Comparison of ENCODE assay signal across 20 cellular contexts in the genomic region with DNA sequence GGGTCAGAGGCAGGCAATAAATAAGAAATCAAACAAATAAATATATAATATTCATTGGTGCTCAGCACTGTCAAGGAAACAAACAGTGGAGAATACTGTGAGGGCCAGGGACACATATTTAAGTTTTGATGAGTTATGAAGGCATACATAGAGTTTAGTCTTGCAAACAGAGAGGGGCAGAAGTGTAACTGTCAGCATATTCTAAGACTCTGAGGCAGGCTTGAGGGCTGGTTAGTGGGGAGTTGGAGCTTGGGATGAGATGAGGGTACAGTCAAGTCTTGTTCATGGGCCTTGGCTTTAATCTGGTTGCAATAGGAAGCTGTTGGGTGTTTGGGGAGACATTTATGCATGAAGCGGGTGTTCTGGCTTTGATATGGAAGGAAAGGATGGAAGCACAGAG.
"Had no signal": no experiment of that assay in that cellular context is flagged by ENCODE, and none has a peak within 500 bp of the region (broad histone marks: within the 10 kb centered on the region; RNA-seq: fewer than 3 reads in every experiment).

No MANE protein-coding gene starts in this region.

- H3K4me3 ChIP-seq: esophagus squamous epithelium, gastroesophageal sphincter, neural progenitor cell, psoas muscle, skin epidermis, suprapubic skin, thyroid gland had no signal

- H3K9ac ChIP-seq: neural progenitor cell had no signal

- DNase-seq: effector memory CD8-positive, alpha-beta T cell; esophagus squamous epithelium; foreskin fibroblast; glutamatergic neuron; islet precursor cell; midbrain; occipital lobe; psoas muscle; retina; stimulated activated CD4-positive, alpha-beta T cell treated with anti-CD3 and anti-CD28 coated beads, Interleukin-12 subunit alpha, Interleukin-12 subunit beta, amount 100 ng/mL, for 4 hours; stimulated activated CD4-positive, alpha-beta T cell treated with anti-CD3 and anti-CD28 coated beads, Interleukin-2, amount 100 ng/mL, for 48 hours; stimulated activated naive CD4-positive, alpha-beta T cell treated with Interleukin-2 at 50 U/mL for 16 hours; thyroid gland had no signal

- H3K36me3 ChIP-seq: esophagus squamous epithelium, gastroesophageal sphincter, neural progenitor cell, suprapubic skin, thyroid gland had no signal

- H2AFZ ChIP-seq: neural progenitor cell had no signal

- H3K27ac ChIP-seq: epithelial cell of prostate, neural progenitor cell, psoas muscle, suprapubic skin, thyroid gland had no signal

- H3K27me3 ChIP-seq: esophagus squamous epithelium, gastroesophageal sphincter, neural progenitor cell, suprapubic skin, thyroid gland had no signal

- ATAC-seq: effector memory CD8-positive, alpha-beta T cell; gastroesophageal sphincter; left lobe of liver; natural killer cell treated with Interleukin-12 subunit alpha and Interleukin-12 subunit beta and Interleukin-15 and Interleukin-18, amount 100 ng/mL, for 72 hours; psoas muscle had no signal

- H3K9me3 ChIP-seq: esophagus squamous epithelium, gastroesophageal sphincter, psoas muscle, suprapubic skin, thyroid gland had no signal

- H3K4me2 ChIP-seq: neural progenitor cell had no signal
